Comparison of ENCODE assay signal across 14 cellular contexts in the genomic region with DNA sequence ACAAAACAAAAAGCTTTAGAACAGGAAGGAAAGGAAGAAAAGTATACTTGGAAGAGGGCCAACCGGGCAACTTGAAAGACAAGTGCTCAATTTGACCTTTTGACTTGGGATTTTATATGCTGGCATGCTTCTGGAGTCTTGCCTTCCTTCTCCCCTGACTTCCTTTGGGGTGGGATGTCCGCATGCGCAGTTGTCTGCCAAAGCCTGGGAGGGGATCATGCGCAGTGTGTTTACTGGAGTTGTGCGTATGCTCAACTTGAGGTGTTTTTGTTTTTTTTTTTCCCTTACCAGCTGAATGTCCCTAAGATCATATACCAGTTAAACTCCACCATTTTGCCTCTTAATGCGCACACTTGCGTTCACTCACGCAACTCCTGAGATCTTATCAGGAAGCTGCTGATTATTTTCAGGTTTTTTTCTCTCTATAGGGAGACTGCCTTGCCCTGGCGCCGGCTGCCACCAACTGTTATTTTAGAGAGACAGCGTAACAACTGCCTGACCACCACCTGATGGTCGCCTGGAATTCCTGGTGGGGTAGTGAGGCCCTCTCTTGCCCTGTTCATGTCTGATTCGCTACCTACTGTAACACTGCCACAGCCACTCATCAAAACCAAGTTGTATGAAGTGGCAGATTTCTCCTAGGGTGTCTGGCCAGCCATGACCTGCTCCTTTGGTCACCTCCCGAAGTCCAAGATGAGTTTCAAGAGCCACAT.
DNase-seq lines count a peak whose midpoint lies in the region; TF ChIP-seq lines count a peak whose summit lies in the region.
"Had no signal": no experiment of that assay in that cellular context is flagged by ENCODE, and none has a peak within 500 bp of the region (broad histone marks: within the 10 kb centered on the region; RNA-seq: fewer than 3 reads in every experiment).

No MANE protein-coding gene starts in this region.

- no peak overlapping the region for H2BK120ac ChIP-seq in mesendoderm (ENCODE audit: low read depth, low read length)

- no peaks in the 10 kb centered on the region for H3K27me3 ChIP-seq in mesendoderm (ENCODE audit: insufficient read depth, low read length, poor library complexity)
- H3K27me3 ChIP-seq in GM23248 (replicated peaks; ENCODE audit: insufficient read depth) = no peaks in the 10 kb centered on the region

- in situ Hi-C loops in G401 (cut with HindIII; ENCODE audit: low sequenced_read_pairs) = no loop called here
- in situ Hi-C loops in GM23248 (cut with MboI) = no loop called here

- H4K20me1 ChIP-seq in GM23248 (ENCODE audit: insufficient read depth) = no peaks in the 10 kb centered on the region

- H3K9ac ChIP-seq in mesendoderm (ENCODE audit: low read length) (no peak overlapping the region), GM23248 (no peak overlapping the region)
- H3K9ac ChIP-seq: KMS-11 had no signal

- H2BK5ac ChIP-seq in mesendoderm (ENCODE audit: low read length) = no peak overlapping the region

- H3K79me2 ChIP-seq in mesendoderm (ENCODE audit: control insufficient read depth, insufficient read depth, low read length) (no peaks in the 10 kb centered on the region), GM23248 (ENCODE audit: insufficient read depth) (no peaks in the 10 kb centered on the region)

- peaks cover 2% of the 10 kb centered on the region for H3K4me1 ChIP-seq in mesendoderm (ENCODE audit: control insufficient read depth, low read depth, low read length)
- H3K4me1 ChIP-seq in GM23248 (ENCODE audit: insufficient read depth) = no peaks in the 10 kb centered on the region

- no peak overlapping the region for H2AFZ ChIP-seq in GM23248

- no peaks in the 10 kb centered on the region for H3K9me2 ChIP-seq in GM23248 (ENCODE audit: insufficient read depth)

- no CpG with 5 or more reads among the region's 14 CpGs for WGBS in mesendoderm (ENCODE audit: extremely low coverage, insufficient coverage, low lambda C conversion rate)
- 76 to 79% methylated on average over 14 of the region's 14 CpGs for WGBS in GM23248 (ENCODE audit: low coverage in 1 of 2, low lambda C conversion rate in 2 of 2, missing lambda C conversion rate in 2 of 2), 2 experiments

- no peak overlapping the region for H3K23ac ChIP-seq in mesendoderm (ENCODE audit: low read length)

- no peaks in the 10 kb centered on the region for H3F3A ChIP-seq in GM23248 (ENCODE audit: insufficient read depth)

- H3K36me3 ChIP-seq in mesendoderm (ENCODE audit: control insufficient read depth, insufficient read depth, low read length) (no peaks in the 10 kb centered on the region), GM23248 (ENCODE audit: low read depth) (no peaks in the 10 kb centered on the region)

- peak overlapping the region; percentile 99 for H3K27ac ChIP-seq in VCaP
- no peak overlapping the region for H3K27ac ChIP-seq in mesendoderm (ENCODE audit: low read depth, low read length)
- no peak overlapping the region for H3K27ac ChIP-seq in GM23248
- H3K27ac ChIP-seq: 22Rv1, KMS-11 had no signal

- H3K4me3 ChIP-seq in mesendoderm (ENCODE audit: low read length) (no peak overlapping the region), GM23248 (no peak overlapping the region)

- no peak overlapping the region for H4K5ac ChIP-seq in mesendoderm (ENCODE audit: low read length)

- no peaks in the 10 kb centered on the region for H3K9me3 ChIP-seq in GM23248 (ENCODE audit: low read depth)

- H3K4ac ChIP-seq in mesendoderm (ENCODE audit: low read depth, low read length) = no peak overlapping the region

- no peaks in the 10 kb centered on the region for H3K79me1 ChIP-seq in mesendoderm (ENCODE audit: low read length)

- TF ChIP-seq CTCF in VCaP (conservative IDR thresholded peaks at IDR 0.05) = no peak

- H4K8ac ChIP-seq in mesendoderm (ENCODE audit: low read depth, low read length) = no peak overlapping the region

- H3K18ac ChIP-seq in mesendoderm (ENCODE audit: low read length) = no peak overlapping the region

- no peak overlapping the region for H2BK15ac ChIP-seq in mesendoderm (replicated peaks; ENCODE audit: low read depth)

- peak overlapping the region; percentile 30 for H3K56ac ChIP-seq in mesendoderm (ENCODE audit: low read length)

- DNase-seq in DMS53 (lab: John Stamatoyannopoulos, UW) = peak; percentile 41
- DNase-seq in DMS53 treated with DMSO at 0.1 percent for 48 hours (lab: John Stamatoyannopoulos, UW; ENCODE audit: unreplicated experiment) = no peak
- DNase-seq in mesendoderm = no peak
- DNase-seq in G401 (ENCODE audit: low spot score) = no peak
- no peak for DNase-seq in GF-D8 (lab: John Stamatoyannopoulos, UW)
- no peak for DNase-seq in DMS79 treated with DMSO at 0.1 percent for 48 hours (lab: John Stamatoyannopoulos, UW)
- DNase-seq in GM23248 = no peak
- DNase-seq: DMS79, EL, GDM1, H9 had no signal

- no peak overlapping the region for H3K4me2 ChIP-seq in mesendoderm (ENCODE audit: low read length)
- H3K4me2 ChIP-seq in GM23248 (ENCODE audit: unreplicated experiment) = no peak overlapping the region
- H3K4me2 ChIP-seq: KMS-11 had no signal

- H2AK5ac ChIP-seq in mesendoderm (ENCODE audit: low read length) = no peak overlapping the region
